19 cellular contexts compared by ENCODE assay signal in genomic region chr15:68630836-68631235, GRCh38. TPM values are rescaled to one million over a fixed set of nuclear protein-coding genes. Genes with fewer than 3 reads are reported as not detected.
DNase-seq lines count a peak whose midpoint lies in the region; TF ChIP-seq lines count a peak whose summit lies in the region.
"Had no signal": no experiment of that assay in that cellular context is flagged by ENCODE, and none has a peak within 500 bp of the region (broad histone marks: within the 10 kb centered on the region; RNA-seq: fewer than 3 reads in every experiment).

No MANE protein-coding gene starts in this region.

- H3K27ac ChIP-seq in BLaER1 treated with 17β-estradiol and CSF1 and Interleukin-3, amounts not matched to agents 10 nM and 100 nM: peak overlapping the region in 5 of 11 experiments; percentile 10 to 56 (median 41); a peak in 7 of 22 replicates
- peak overlapping the region; percentile 82 for H3K27ac ChIP-seq in Karpas-422 (ENCODE audit: low read length)
- H3K27ac ChIP-seq: esophagus muscularis mucosa, right lobe of liver, SK-N-MC, testis had no signal

- peaks cover 96% of the 10 kb centered on the region for H3K4me1 Mint-ChIP-seq in brain
- peaks cover 65% of the 10 kb centered on the region for H3K4me1 Mint-ChIP-seq in nephron
- H3K4me1 Mint-ChIP-seq: activated CD4-positive, alpha-beta T cell treated with anti-CD3 and anti-CD28 coated beads, Interleukin-2, amount 10 ng/mL, durations not matched to agents 24 days and 14 days; stimulated activated effector memory CD8-positive, alpha-beta T cell treated with anti-CD3 and anti-CD28 coated beads, Interleukin-12 subunit alpha, Interleukin-12 subunit beta, amount 100 ng/mL, for 72 hours had no signal

- H3K4me3 Mint-ChIP-seq in brain (no peak overlapping the region), nephron (no peak overlapping the region)
- H3K4me3 Mint-ChIP-seq: activated CD4-positive, alpha-beta T cell treated with anti-CD3 and anti-CD28 coated beads, Interleukin-2, amount 10 ng/mL, durations not matched to agents 24 days and 14 days; activated naive CD8-positive, alpha-beta T cell treated with anti-CD3 and anti-CD28 coated beads, Interleukin-2, amount 50 U/mL, for 24 hours; stimulated activated effector memory CD8-positive, alpha-beta T cell treated with anti-CD3 and anti-CD28 coated beads, Interleukin-12 subunit alpha, Interleukin-12 subunit beta, amount 100 ng/mL, for 72 hours had no signal

- H3K9ac ChIP-seq in BLaER1 treated with 17β-estradiol and CSF1 and Interleukin-3, amounts not matched to agents 10 nM and 100 nM: peak overlapping the region in 2 of 11 experiments; percentile 35 to 51; a peak in 3 of 22 replicates
- H3K9ac ChIP-seq in Karpas-422 (ENCODE audit: low read length): peak overlapping the region; percentile 23; the same call in 1 of the 2 replicates

- H3K27me3 Mint-ChIP-seq in brain: peaks cover 6% of the 10 kb centered on the region
- peaks cover 8% of the 10 kb centered on the region for H3K27me3 Mint-ChIP-seq in nephron (ENCODE audit: low read depth)

- peak overlapping the region; percentile 61 to 95 (median 82); a peak in 19 of 22 replicates for H3K4me2 ChIP-seq in BLaER1 treated with 17β-estradiol and CSF1 and Interleukin-3, amounts not matched to agents 10 nM and 100 nM
- H3K4me2 ChIP-seq in Karpas-422 (ENCODE audit: low read depth, low read length, poor library complexity, severe bottlenecking): peak overlapping the region; percentile 57

- H3K27me3 ChIP-seq in BLaER1 treated with 17β-estradiol and CSF1 and Interleukin-3, amounts not matched to agents 10 nM and 100 nM: peaks cover 0 to 22% (median 0%) of the 10 kb centered on the region in 11 experiments; a peak in 3 of 22 replicates
- H3K27me3 ChIP-seq in Karpas-422 (ENCODE audit: low read length): no peaks in the 10 kb centered on the region
- H3K27me3 ChIP-seq: right lobe of liver, testis had no signal

- DNase-seq in Karpas-422: no peak
- no peak for DNase-seq in NCI-H345 treated with DMSO at 0.1 percent for 48 hours (lab: John Stamatoyannopoulos, UW; ENCODE audit: unreplicated experiment)
- no peak for DNase-seq in NCI-H446 treated with DMSO at 0.1 percent for 48 hours (lab: John Stamatoyannopoulos, UW)
- DNase-seq in NCI-H146 treated with DMSO at 0.1 percent for 48 hours (lab: John Stamatoyannopoulos, UW; ENCODE audit: unreplicated experiment): no peak
- DNase-seq in NCI-H1930 (lab: John Stamatoyannopoulos, UW): no peak
- DNase-seq: activated CD4-positive, alpha-beta T cell treated with anti-CD3 and anti-CD28 coated beads, Interleukin-2, amount 10 ng/mL, durations not matched to agents 24 days and 14 days; activated naive CD8-positive, alpha-beta T cell treated with anti-CD3 and anti-CD28 coated beads, Interleukin-2, amount 50 U/mL, for 24 hours; glutamatergic neuron; left ventricle myocardium superior; NCI-H2227 treated with DMSO at 0.1 percent for 48 hours; right lobe of liver; testis had no signal

- H3K36me3 Mint-ChIP-seq in brain: no peaks in the 10 kb centered on the region
- H3K36me3 Mint-ChIP-seq in nephron (ENCODE audit: low read depth): no peaks in the 10 kb centered on the region
- H3K36me3 Mint-ChIP-seq: stimulated activated effector memory CD8-positive, alpha-beta T cell treated with anti-CD3 and anti-CD28 coated beads, Interleukin-12 subunit alpha, Interleukin-12 subunit beta, amount 100 ng/mL, for 72 hours had no signal

- no peaks in the 10 kb centered on the region for H3K36me3 ChIP-seq in BLaER1 treated with 17β-estradiol and CSF1 and Interleukin-3, amounts not matched to agents 10 nM and 100 nM
- no peaks in the 10 kb centered on the region for H3K36me3 ChIP-seq in Karpas-422 (ENCODE audit: insufficient read depth, low read length)
- H3K36me3 ChIP-seq: esophagus muscularis mucosa, right lobe of liver had no signal

- H3K4me3 ChIP-seq in BLaER1 treated with 17β-estradiol and CSF1 and Interleukin-3, amounts not matched to agents 10 nM and 100 nM: no peak overlapping the region
- H3K4me3 ChIP-seq in Karpas-422 (ENCODE audit: low read length): no peak overlapping the region
- H3K4me3 ChIP-seq: esophagus muscularis mucosa, right lobe of liver, SK-N-MC, testis had no signal

- H3K9me3 Mint-ChIP-seq in brain (peaks cover 0 to 1% (median 0%) of the 10 kb centered on the region in 5 experiments), nephron (no peaks in the 10 kb centered on the region)
- H3K9me3 Mint-ChIP-seq: activated CD4-positive, alpha-beta T cell treated with anti-CD3 and anti-CD28 coated beads, Interleukin-2, amount 10 ng/mL, durations not matched to agents 24 days and 14 days; activated naive CD8-positive, alpha-beta T cell treated with anti-CD3 and anti-CD28 coated beads, Interleukin-2, amount 50 U/mL, for 24 hours; activated T-helper 2 cell treated with anti-CD3 and anti-CD28 coated beads, Interferon-gamma antibody, Interleukin-2, Interleukin-4, amounts not matched to agents 10 μg/mL and 5 μg/mL and 100 μg/mL, durations not matched to agents 14 hours and 24 hours and 36 hours; stimulated activated effector memory CD8-positive, alpha-beta T cell treated with anti-CD3 and anti-CD28 coated beads, Interleukin-12 subunit alpha, Interleukin-12 subunit beta, amount 100 ng/mL, for 72 hours had no signal

- H3K27ac Mint-ChIP-seq in brain (peak overlapping the region in 4 of 5 experiments; percentile 68 to 97 (median 90)), nephron (peak overlapping the region in 2 of 3 experiments; percentile 43 to 77)
- H3K27ac Mint-ChIP-seq: activated CD4-positive, alpha-beta T cell treated with anti-CD3 and anti-CD28 coated beads, Interleukin-2, amount 10 ng/mL, durations not matched to agents 24 days and 14 days; activated naive CD8-positive, alpha-beta T cell treated with anti-CD3 and anti-CD28 coated beads, Interleukin-2, amount 50 U/mL, for 24 hours; activated T-helper 2 cell treated with anti-CD3 and anti-CD28 coated beads, Interferon-gamma antibody, Interleukin-2, Interleukin-4, amounts not matched to agents 10 μg/mL and 5 μg/mL and 100 μg/mL, durations not matched to agents 14 hours and 24 hours and 36 hours; stimulated activated effector memory CD8-positive, alpha-beta T cell treated with anti-CD3 and anti-CD28 coated beads, Interleukin-12 subunit alpha, Interleukin-12 subunit beta, amount 100 ng/mL, for 72 hours had no signal

- H3K9me3 ChIP-seq in BLaER1 treated with 17β-estradiol and CSF1 and Interleukin-3, amounts not matched to agents 10 nM and 100 nM (replicated peaks in 1 of 11): no peaks in the 10 kb centered on the region
- H3K9me3 ChIP-seq in Karpas-422 (ENCODE audit: low read length): no peaks in the 10 kb centered on the region
- H3K9me3 ChIP-seq: esophagus muscularis mucosa, right lobe of liver, testis had no signal

- peaks cover 63 to 100% (median 100%) of the 10 kb centered on the region in 10 experiments for H3K4me1 ChIP-seq in BLaER1 treated with 17β-estradiol and CSF1 and Interleukin-3, amounts not matched to agents 10 nM and 100 nM
- peaks cover 100% of the 10 kb centered on the region for H3K4me1 ChIP-seq in Karpas-422 (ENCODE audit: low read length)
- H3K4me1 ChIP-seq: right lobe of liver, testis had no signal

- TF ChIP-seq CTCF in brain (conservative IDR thresholded peaks at IDR 0.05) (no peak), nephron (IDR thresholded peaks at IDR 0.05; ENCODE audit: unreplicated experiment in 3 of 3) (peak in 1 of 3 experiments; percentile 9)

- H4K20me1 ChIP-seq in BLaER1 treated with 17β-estradiol and CSF1 and Interleukin-3, amounts not matched to agents 10 nM and 100 nM: peaks cover 0 to 19% (median 0%) of the 10 kb centered on the region in 11 experiments; a peak in 3 of 22 replicates
- H4K20me1 ChIP-seq in Karpas-422 (ENCODE audit: insufficient read depth, low read depth, low read length): no peaks in the 10 kb centered on the region

- no peak overlapping the region for H2AFZ ChIP-seq in Karpas-422 (ENCODE audit: low read length)

- no peaks in the 10 kb centered on the region for H3K79me2 ChIP-seq in Karpas-422 (ENCODE audit: low read length)

- H3K9me2 ChIP-seq in Karpas-422 (replicated peaks; ENCODE audit: insufficient read depth, low read length): no peaks in the 10 kb centered on the region

RNA-seq across cellular contexts. Expression of gene CORO2B, which starts 52.0 kb away (rescaled TPM):
- total RNA-seq in Karpas-422 (2014; rRNA removed; shearing (Covaris generic); ENCODE audit: low replicate concordance): 0.26 and 0.69 TPM in 2 replicates
- 59.3 TPM for polyA plus RNA-seq in brain (ENCODE audit: insufficient read depth, low read depth, low replicate concordance)
